In the genomic region with DNA sequence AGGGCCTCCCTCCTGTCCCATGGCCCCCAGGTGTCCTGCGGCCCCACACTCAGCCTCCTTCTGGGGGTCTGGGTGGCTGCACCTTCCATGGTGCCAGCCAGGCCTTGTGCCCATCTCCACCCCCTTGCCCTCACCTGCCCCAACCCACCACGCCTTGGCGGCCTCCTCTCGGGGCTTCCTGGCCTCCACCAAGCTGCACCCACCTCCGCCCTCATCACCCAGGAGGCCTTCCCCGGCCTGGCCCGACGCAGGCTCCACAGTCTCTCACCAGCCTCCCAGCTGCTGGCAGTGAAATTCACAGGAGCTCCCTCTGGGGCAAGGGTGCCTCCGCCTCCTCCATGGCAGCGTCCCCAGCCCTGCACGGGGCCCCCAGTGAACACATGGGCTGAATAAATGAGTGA, we compare ENCODE assay signal across 8 cellular contexts. TPM values are rescaled to one million over a fixed set of nuclear protein-coding genes. Genes with fewer than 3 reads are reported as not detected.
DNase-seq lines count a peak whose midpoint lies in the region; ATAC-seq and TF ChIP-seq lines count a peak whose summit lies in the region.

No MANE protein-coding gene starts in this region.

- H3K9ac ChIP-seq in SK-N-SH (peak overlapping the region; percentile 97; the same call in 1 of the 2 replicates), mesendoderm (ENCODE audit: low read length) (peak overlapping the region; percentile 56)

- TF ChIP-seq CTCF in SK-N-SH (IDR thresholded peaks at IDR 0.05) = no peak
- no peak for TF ChIP-seq CTCF in transverse colon (IDR thresholded peaks at IDR 0.05)

- TF ChIP-seq RAD21 in SK-N-SH (IDR thresholded peaks at IDR 0.05; ENCODE audit: low read length) = no peak

- H4K8ac ChIP-seq in mesendoderm (ENCODE audit: low read depth, low read length) = no peak overlapping the region

- peak overlapping the region; percentile 85 for H3K4me3 Mint-ChIP-seq in central memory CD8-positive, alpha-beta T cell

- no peak overlapping the region for H2AFZ ChIP-seq in SK-N-SH (ENCODE audit: low read depth)

- peaks cover 6% of the 10 kb centered on the region for H3K4me1 Mint-ChIP-seq in central memory CD8-positive, alpha-beta T cell

- WGBS in SK-N-SH (ENCODE audit: low lambda C conversion rate) = 58% methylated on average over 6 of the region's 11 CpGs
- no CpG with 5 or more reads among the region's 11 CpGs for WGBS in mesendoderm (ENCODE audit: extremely low coverage, insufficient coverage, low lambda C conversion rate)
- 52% methylated on average over 11 of the region's 11 CpGs; no CpG with 5 or more reads in 1 of the 2 donors for WGBS in transverse colon (ENCODE audit: low coverage in 1 of 2), 2 donors

- CTCF ChIA-PET in SK-N-SH (lab: Yijun Ruan, JAX) = interaction anchor here (0.6 to 5.9 kb wide), 30 partner anchors 10 to 575 kb away, joined by 3 to 41 read pairs (median 4); no protein-coding TSS in a partner anchor

- no peak overlapping the region for H4K5ac ChIP-seq in mesendoderm (ENCODE audit: low read length)

- TF ChIP-seq POLR2A in transverse colon (IDR thresholded peaks at IDR 0.05) = no peak

- H3K4me3 ChIP-seq in SK-N-SH (ENCODE audit: low read depth in 2 of 2, low read length in 1 of 2) (peak overlapping the region; percentile 64 to 76; a peak in 2 of 4 replicates), mesendoderm (ENCODE audit: low read length) (no peak overlapping the region), transverse colon (peak overlapping the region in 3 of 4 donors; percentile 50 to 61 (median 53))

- H4K20me1 ChIP-seq in SK-N-SH (ENCODE audit: insufficient read depth) = no peaks in the 10 kb centered on the region

- H3K4me2 ChIP-seq in SK-N-SH (peak overlapping the region; percentile 88; the same call in 1 of the 2 replicates), mesendoderm (ENCODE audit: low read length) (no peak overlapping the region)

- TF ChIP-seq EP300 in SK-N-SH (IDR thresholded peaks at IDR 0.05; ENCODE audit: borderline replicate concordance in 1 of 2, low read depth in 1 of 2, low read length in 1 of 2) (no peak), transverse colon (IDR thresholded peaks at IDR 0.05; ENCODE audit: low read depth) (no peak)

- no peak overlapping the region for H3K4ac ChIP-seq in mesendoderm (ENCODE audit: low read depth, low read length)

- peak overlapping the region; percentile 98 to 99 for H3K27ac ChIP-seq in SK-N-SH (ENCODE audit: low read depth in 2 of 2, low read length in 1 of 2)
- peak overlapping the region; percentile 23 for H3K27ac ChIP-seq in mesendoderm (ENCODE audit: low read depth, low read length)
- H3K27ac ChIP-seq in transverse colon = peak overlapping the region; percentile 93 to 97 (median 94)

- peaks cover 31 to 56% of the 10 kb centered on the region in 2 experiments for H3K4me1 ChIP-seq in SK-N-SH (ENCODE audit: control insufficient read depth in 1 of 2, insufficient read depth in 2 of 2, low read depth in 1 of 2, low read length in 1 of 2)
- peaks cover 2% of the 10 kb centered on the region for H3K4me1 ChIP-seq in mesendoderm (ENCODE audit: control insufficient read depth, low read depth, low read length)
- H3K4me1 ChIP-seq in transverse colon = peaks cover 14 to 24% (median 20%) of the 10 kb centered on the region in 4 donors

- H3K23ac ChIP-seq in mesendoderm (ENCODE audit: low read length) = no peak overlapping the region

- peak overlapping the region; percentile 89 for H3K27ac Mint-ChIP-seq in central memory CD8-positive, alpha-beta T cell (ENCODE audit: low read depth)

- H3K56ac ChIP-seq in mesendoderm (ENCODE audit: low read length) = peak overlapping the region; percentile 99

- no peak overlapping the region for H2AK5ac ChIP-seq in mesendoderm (ENCODE audit: low read length)

- peaks cover 35% of the 10 kb centered on the region for H3F3A ChIP-seq in SK-N-SH (replicated peaks; ENCODE audit: insufficient read depth)

- no peak overlapping the region for H2BK15ac ChIP-seq in mesendoderm (replicated peaks; ENCODE audit: low read depth)

- no peaks in the 10 kb centered on the region for H3K9me3 Mint-ChIP-seq in central memory CD8-positive, alpha-beta T cell

- DNase-seq in SK-N-SH (peak; percentile 20), mesendoderm (no peak), transverse colon (no peak), SHP77 (lab: John Stamatoyannopoulos, UW) (no peak), NCI-H2081 (lab: John Stamatoyannopoulos, UW) (no peak), AG08395 (ENCODE audit: low spot score) (no peak)
- no peak for DNase-seq in central memory CD8-positive, alpha-beta T cell (ENCODE audit: low spot score in 2 of 2)

- H3K9me3 ChIP-seq in SK-N-SH = no peaks in the 10 kb centered on the region
- H3K9me3 ChIP-seq in transverse colon = peaks cover 0 to 6% of the 10 kb centered on the region in 2 donors

- POLR2A ChIA-PET in SK-N-SH (lab: Yijun Ruan, JAX) = interaction anchor here (0.6 to 4.1 kb wide), 13 partner anchors 12 to 123 kb away, joined by 3 to 26 read pairs (median 4); no protein-coding TSS in a partner anchor

- no peak overlapping the region for H2BK5ac ChIP-seq in mesendoderm (ENCODE audit: low read length)

- no peak overlapping the region for H3K18ac ChIP-seq in mesendoderm (ENCODE audit: low read length)

- H3K27me3 ChIP-seq in SK-N-SH (ENCODE audit: insufficient read depth) (no peaks in the 10 kb centered on the region), mesendoderm (ENCODE audit: insufficient read depth, low read length, poor library complexity) (no peaks in the 10 kb centered on the region), transverse colon (no peaks in the 10 kb centered on the region)

- H3K36me3 ChIP-seq in SK-N-SH (replicated peaks in 1 of 2; ENCODE audit: control insufficient read depth in 1 of 2, insufficient read depth in 2 of 2, low read length in 1 of 2) (no peaks in the 10 kb centered on the region), mesendoderm (ENCODE audit: control insufficient read depth, insufficient read depth, low read length) (no peaks in the 10 kb centered on the region), transverse colon (no peaks in the 10 kb centered on the region)

- in situ Hi-C loops in transverse colon (cut with MboI; ENCODE audit: low pct_ligation_motif_present in 1 of 4, low pct_unique_long_range_greater_than_20kb in 1 of 4, low sequenced_read_pairs in 3 of 4) = loop anchor here in 1 of 4 donors (25.0 kb wide), 1 partner anchor 299 kb away; no protein-coding TSS in a partner anchor

- intact Hi-C loops in transverse colon (cut with DNase I; ENCODE audit: low total_unique reads) = no loop called here

- H3K36me3 Mint-ChIP-seq in central memory CD8-positive, alpha-beta T cell (ENCODE audit: insufficient read depth) = peaks cover 4% of the 10 kb centered on the region

- ATAC-seq in SK-N-SH treated with all-trans-retinoic acid at 6 μM for 48 hours = no peak
- no peak for ATAC-seq in central memory CD8-positive, alpha-beta T cell (replicated peaks; ENCODE audit: extremely low read depth, poor library complexity, severe bottlenecking)

- H3K79me1 ChIP-seq in mesendoderm (ENCODE audit: low read length) = no peaks in the 10 kb centered on the region

- peaks cover 38% of the 10 kb centered on the region for H3K79me2 ChIP-seq in SK-N-SH (ENCODE audit: insufficient read depth)
- no peaks in the 10 kb centered on the region for H3K79me2 ChIP-seq in mesendoderm (ENCODE audit: control insufficient read depth, insufficient read depth, low read length)

- H3K27me3 Mint-ChIP-seq in central memory CD8-positive, alpha-beta T cell = no peaks in the 10 kb centered on the region

- H2BK120ac ChIP-seq in mesendoderm (ENCODE audit: low read depth, low read length) = no peak overlapping the region

- H3K9me2 ChIP-seq in SK-N-SH = no peaks in the 10 kb centered on the region

TF ChIP-seq in SK-N-SH, 30 proteins besides CTCF, POLR2A, EP300 and RAD21 (continues in another document):
- TF ChIP-seq FOXM1 (IDR thresholded peaks at IDR 0.05; ENCODE audit: low read depth) = no peak
- TF ChIP-seq TEAD4 (IDR thresholded peaks at IDR 0.05; ENCODE audit: borderline replicate concordance, insufficient read depth) = no peak
- no peak for TF ChIP-seq GABPA (IDR thresholded peaks at IDR 0.05; ENCODE audit: low read depth)
- no peak for TF ChIP-seq EZH2phosphoT487 (IDR thresholded peaks at IDR 0.05; ENCODE audit: borderline replicate concordance, low read depth)
- TF ChIP-seq, protein P1, sequence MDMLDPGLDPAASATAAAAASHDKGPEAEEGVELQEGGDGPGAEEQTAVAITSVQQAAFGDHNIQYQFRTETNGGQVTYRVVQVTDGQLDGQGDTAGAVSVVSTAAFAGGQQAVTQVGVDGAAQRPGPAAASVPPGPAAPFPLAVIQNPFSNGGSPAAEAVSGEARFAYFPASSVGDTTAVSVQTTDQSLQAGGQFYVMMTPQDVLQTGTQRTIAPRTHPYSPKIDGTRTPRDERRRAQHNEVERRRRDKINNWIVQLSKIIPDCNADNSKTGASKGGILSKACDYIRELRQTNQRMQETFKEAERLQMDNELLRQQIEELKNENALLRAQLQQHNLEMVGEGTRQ (IDR thresholded peaks at IDR 0.05; ENCODE audit: borderline replicate concordance, low read depth, low read length) = no peak
- no peak for TF ChIP-seq JUND (IDR thresholded peaks at IDR 0.05)
- no peak for TF ChIP-seq RFX5 (IDR thresholded peaks at IDR 0.05; ENCODE audit: low read length)

TF ChIP-seq in SK-N-SH treated with all-trans-retinoic acid at 6 μM for 48 hours, 23 proteins besides CTCF, POLR2A, EP300 and RAD21:
- TF ChIP-seq SNAI2 (CRISPR knock-in tag; IDR thresholded peaks at IDR 0.05) (no peak), ARNTL (CRISPR knock-in tag; IDR thresholded peaks at IDR 0.05; ENCODE audit: borderline replicate concordance, low read depth) (no peak)
- TF ChIP-seq, protein P2, sequence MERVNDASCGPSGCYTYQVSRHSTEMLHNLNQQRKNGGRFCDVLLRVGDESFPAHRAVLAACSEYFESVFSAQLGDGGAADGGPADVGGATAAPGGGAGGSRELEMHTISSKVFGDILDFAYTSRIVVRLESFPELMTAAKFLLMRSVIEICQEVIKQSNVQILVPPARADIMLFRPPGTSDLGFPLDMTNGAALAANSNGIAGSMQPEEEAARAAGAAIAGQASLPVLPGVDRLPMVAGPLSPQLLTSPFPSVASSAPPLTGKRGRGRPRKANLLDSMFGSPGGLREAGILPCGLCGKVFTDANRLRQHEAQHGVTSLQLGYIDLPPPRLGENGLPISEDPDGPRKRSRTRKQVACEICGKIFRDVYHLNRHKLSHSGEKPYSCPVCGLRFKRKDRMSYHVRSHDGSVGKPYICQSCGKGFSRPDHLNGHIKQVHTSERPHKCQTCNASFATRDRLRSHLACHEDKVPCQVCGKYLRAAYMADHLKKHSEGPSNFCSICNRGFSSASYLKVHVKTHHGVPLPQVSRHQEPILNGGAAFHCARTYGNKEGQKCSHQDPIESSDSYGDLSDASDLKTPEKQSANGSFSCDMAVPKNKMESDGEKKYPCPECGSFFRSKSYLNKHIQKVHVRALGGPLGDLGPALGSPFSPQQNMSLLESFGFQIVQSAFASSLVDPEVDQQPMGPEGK (CRISPR knock-in tag; IDR thresholded peaks at IDR 0.05; ENCODE audit: borderline replicate concordance) = no peak

RNA-seq across cellular contexts. Expression of gene WNT7B, which starts 35.9 kb away (rescaled TPM):
- polyA plus RNA-seq in SK-N-SH (2012; rRNA removed) = 0.13 TPM in 1 of 2 replicates, not detected in the other
- 0.01 and 0.20 TPM in 2 replicates for polyA plus RNA-seq in SK-N-SH (2012; cell fraction: cytosol; rRNA removed)
- 0.08 TPM in 2 replicates for polyA plus RNA-seq in SK-N-SH (2012; cell fraction: nucleus; rRNA removed)
- not detected for polyA plus RNA-seq in mesendoderm (2013, experiment 1 of 2)
- 0.03 TPM for polyA plus RNA-seq in mesendoderm (2013, experiment 2 of 2)
- total RNA-seq in transverse colon = not detected

Comparison
In these comparisons a context has a peak if more than half of its experiments do, and no peak if none do; other contexts are left out.
1. H3K27ac ChIP-seq: peak in every context shown above with its lines; median percentile 98 in SK-N-SH; 94 in transverse colon; 23 in mesendoderm.